26 cellular contexts compared by ENCODE assay signal in genomic region chrX:40374486-40374885, GRCh38.
"Had no signal": no experiment of that assay in that cellular context is flagged by ENCODE, and none has a peak within 500 bp of the region (broad histone marks: within the 10 kb centered on the region; RNA-seq: fewer than 3 reads in every experiment).

No MANE protein-coding gene starts in this region.

- H3K4me3 ChIP-seq: esophagus squamous epithelium, gastrocnemius medialis, heart right ventricle, left lung, lower lobe of right lung, mucosa of descending colon had no signal

- H3K27me3 ChIP-seq: left lung had no signal

- DNase-seq: cortex of kidney; effector CD8-positive, alpha-beta T cell; effector memory CD8-positive, alpha-beta T cell; endodermal cell; erythroblast; esophagus squamous epithelium; foreskin fibroblast; foreskin melanocyte; gastrocnemius medialis; glutamatergic neuron; heart right ventricle; hippocampal formation; left cardiac atrium; left lung; left ventricle myocardium superior; lower lobe of right lung; mesenchymal stem cell; mucosa of descending colon; naive thymus-derived CD4-positive, alpha-beta T cell had no signal

- H3K4me1 ChIP-seq: esophagus squamous epithelium, gastrocnemius medialis, heart right ventricle, left lung, lower lobe of right lung had no signal

- H3K9me3 ChIP-seq: esophagus squamous epithelium, gastrocnemius medialis, left lung, lower lobe of right lung, mucosa of descending colon had no signal

- H3K9me3 Mint-ChIP-seq: dendritic cell treated with granulocyte-macrophage colony-stimulating factor and Interleukin-4, amounts not matched to agents 40 ng/mL and 50 ng/mL, for 4 days; effector memory CD8-positive, alpha-beta T cell had no signal

- H3K27me3 Mint-ChIP-seq: effector memory CD8-positive, alpha-beta T cell; naive thymus-derived CD4-positive, alpha-beta T cell had no signal

- H3K27ac Mint-ChIP-seq: dendritic cell treated with granulocyte-macrophage colony-stimulating factor and Interleukin-4, amounts not matched to agents 40 ng/mL and 50 ng/mL, for 4 days; effector memory CD8-positive, alpha-beta T cell; endodermal cell; mesothelial cell of epicardium; naive thymus-derived CD4-positive, alpha-beta T cell had no signal

- H3K36me3 Mint-ChIP-seq: mesothelial cell of epicardium; naive thymus-derived CD4-positive, alpha-beta T cell had no signal

- ATAC-seq: effector memory CD8-positive, alpha-beta T cell; esophagus mucosa; gastrocnemius medialis; heart right ventricle; left cardiac atrium; left lung; left ventricle myocardium superior; lower lobe of right lung; mucosa of descending colon; naive thymus-derived CD4-positive, alpha-beta T cell had no signal

- H3K4me3 Mint-ChIP-seq: dendritic cell treated with granulocyte-macrophage colony-stimulating factor and Interleukin-4, amounts not matched to agents 40 ng/mL and 50 ng/mL, for 4 days; effector memory CD8-positive, alpha-beta T cell; endodermal cell; mesothelial cell of epicardium; naive thymus-derived CD4-positive, alpha-beta T cell had no signal

- FAIRE-seq: endometrium, islet of Langerhans, keratinocyte had no signal

- H3K27ac ChIP-seq: epithelial cell of prostate, esophagus squamous epithelium, gastrocnemius medialis, heart right ventricle, left lung, lower lobe of right lung had no signal

- H3K36me3 ChIP-seq: esophagus squamous epithelium, gastrocnemius medialis, heart right ventricle, left lung, lower lobe of right lung had no signal

- H3K4me1 Mint-ChIP-seq: mesothelial cell of epicardium; naive thymus-derived CD4-positive, alpha-beta T cell had no signal
